ENCODE assay signal across 1 cellular context in genomic region chr17:81165246-81166032, GRCh38.
TF ChIP-seq lines count a peak whose summit lies in the region.

PVALEF (plus strand) TSS chr17:81165507; CDS start chr17:81181227, 15,720 bp downstream.

TF ChIP-seq in HEK293, 187 proteins besides CTCF, POLR2A, EP300 and RAD21 (continued from another document):
- TF ChIP-seq, protein P1, sequence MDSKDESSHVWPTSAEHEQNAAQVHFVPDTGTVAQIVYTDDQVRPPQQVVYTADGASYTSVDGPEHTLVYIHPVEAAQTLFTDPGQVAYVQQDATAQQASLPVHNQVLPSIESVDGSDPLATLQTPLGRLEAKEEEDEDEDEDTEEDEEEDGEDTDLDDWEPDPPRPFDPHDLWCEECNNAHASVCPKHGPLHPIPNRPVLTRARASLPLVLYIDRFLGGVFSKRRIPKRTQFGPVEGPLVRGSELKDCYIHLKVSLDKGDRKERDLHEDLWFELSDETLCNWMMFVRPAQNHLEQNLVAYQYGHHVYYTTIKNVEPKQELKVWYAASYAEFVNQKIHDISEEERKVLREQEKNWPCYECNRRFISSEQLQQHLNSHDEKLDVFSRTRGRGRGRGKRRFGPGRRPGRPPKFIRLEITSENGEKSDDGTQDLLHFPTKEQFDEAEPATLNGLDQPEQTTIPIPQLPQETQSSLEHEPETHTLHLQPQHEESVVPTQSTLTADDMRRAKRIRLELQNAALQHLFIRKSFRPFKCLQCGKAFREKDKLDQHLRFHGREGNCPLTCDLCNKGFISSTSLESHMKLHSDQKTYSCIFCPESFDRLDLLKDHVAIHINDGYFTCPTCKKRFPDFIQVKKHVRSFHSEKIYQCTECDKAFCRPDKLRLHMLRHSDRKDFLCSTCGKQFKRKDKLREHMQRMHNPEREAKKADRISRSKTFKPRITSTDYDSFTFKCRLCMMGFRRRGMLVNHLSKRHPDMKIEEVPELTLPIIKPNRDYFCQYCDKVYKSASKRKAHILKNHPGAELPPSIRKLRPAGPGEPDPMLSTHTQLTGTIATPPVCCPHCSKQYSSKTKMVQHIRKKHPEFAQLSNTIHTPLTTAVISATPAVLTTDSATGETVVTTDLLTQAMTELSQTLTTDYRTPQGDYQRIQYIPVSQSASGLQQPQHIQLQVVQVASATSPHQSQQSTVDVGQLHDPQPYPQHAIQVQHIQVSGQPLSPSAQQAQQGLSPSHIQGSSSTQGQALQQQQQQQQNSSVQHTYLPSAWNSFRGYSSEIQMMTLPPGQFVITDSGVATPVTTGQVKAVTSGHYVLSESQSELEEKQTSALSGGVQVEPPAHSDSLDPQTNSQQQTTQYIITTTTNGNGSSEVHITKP (tag by site-specific recombination; IDR thresholded peaks at IDR 0.05) = 0 out of 2 replicates have a peak, but pooled peaks have one; percentile 21
- TF ChIP-seq, protein P2, sequence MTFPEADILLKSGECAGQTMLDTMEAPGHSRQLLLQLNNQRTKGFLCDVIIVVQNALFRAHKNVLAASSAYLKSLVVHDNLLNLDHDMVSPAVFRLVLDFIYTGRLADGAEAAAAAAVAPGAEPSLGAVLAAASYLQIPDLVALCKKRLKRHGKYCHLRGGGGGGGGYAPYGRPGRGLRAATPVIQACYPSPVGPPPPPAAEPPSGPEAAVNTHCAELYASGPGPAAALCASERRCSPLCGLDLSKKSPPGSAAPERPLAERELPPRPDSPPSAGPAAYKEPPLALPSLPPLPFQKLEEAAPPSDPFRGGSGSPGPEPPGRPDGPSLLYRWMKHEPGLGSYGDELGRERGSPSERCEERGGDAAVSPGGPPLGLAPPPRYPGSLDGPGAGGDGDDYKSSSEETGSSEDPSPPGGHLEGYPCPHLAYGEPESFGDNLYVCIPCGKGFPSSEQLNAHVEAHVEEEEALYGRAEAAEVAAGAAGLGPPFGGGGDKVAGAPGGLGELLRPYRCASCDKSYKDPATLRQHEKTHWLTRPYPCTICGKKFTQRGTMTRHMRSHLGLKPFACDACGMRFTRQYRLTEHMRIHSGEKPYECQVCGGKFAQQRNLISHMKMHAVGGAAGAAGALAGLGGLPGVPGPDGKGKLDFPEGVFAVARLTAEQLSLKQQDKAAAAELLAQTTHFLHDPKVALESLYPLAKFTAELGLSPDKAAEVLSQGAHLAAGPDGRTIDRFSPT (tag by site-specific recombination; IDR thresholded peaks at IDR 0.05) = 0 out of 2 replicates have a peak, but pooled peaks have one; percentile 30
- no peak for TF ChIP-seq ZFP41 (tag by site-specific recombination; IDR thresholded peaks at IDR 0.05; ENCODE audit: borderline replicate concordance)
- no peak for TF ChIP-seq ZNF596 (tag by site-specific recombination; IDR thresholded peaks at IDR 0.05)
- TF ChIP-seq ZNF335 (tag by site-specific recombination; conservative IDR thresholded peaks at IDR 0.05) = peak; percentile 51
- peak; percentile 59; the same call in 1 of the 2 replicates for TF ChIP-seq PATZ1 (tag by site-specific recombination; IDR thresholded peaks at IDR 0.05)
- TF ChIP-seq GLIS1 (tag by site-specific recombination; IDR thresholded peaks at IDR 0.05) = peak; percentile 61; the same call in 1 of the 2 replicates
- TF ChIP-seq ZNF76 (tag by site-specific recombination; IDR thresholded peaks at IDR 0.05; ENCODE audit: borderline replicate concordance, low read depth) = peak; percentile 17; the same call in 1 of the 2 replicates
- TF ChIP-seq ZFP69B (tag by site-specific recombination; IDR thresholded peaks at IDR 0.05) = peak; percentile 75; the same call in 1 of the 2 replicates
- TF ChIP-seq GLI2 (tag by site-specific recombination; IDR thresholded peaks at IDR 0.05; ENCODE audit: borderline replicate concordance, low read depth) = no peak
- TF ChIP-seq ZNF639 (tag by site-specific recombination; IDR thresholded peaks at IDR 0.05) = no peak
- TF ChIP-seq KLF9 (tag by site-specific recombination; IDR thresholded peaks at IDR 0.05; ENCODE audit: low read depth) = 0 out of 2 replicates have a peak, but pooled peaks have one; percentile 12
- peak; percentile 27; the same call in 1 of the 2 replicates for TF ChIP-seq ZNF341 (tag by site-specific recombination; IDR thresholded peaks at IDR 0.05; ENCODE audit: low read depth)
- peak; percentile 52 for TF ChIP-seq ZBTB8A (tag by site-specific recombination; IDR thresholded peaks at IDR 0.05)
- TF ChIP-seq ZNF785 (tag by site-specific recombination; IDR thresholded peaks at IDR 0.05) = no peak
- no peak for TF ChIP-seq ZNF132 (tag by site-specific recombination; IDR thresholded peaks at IDR 0.05; ENCODE audit: borderline replicate concordance)
- TF ChIP-seq ZBTB10 (tag by site-specific recombination; IDR thresholded peaks at IDR 0.05) = peak; percentile 67; the same call in 1 of the 2 replicates
- no peak for TF ChIP-seq GFI1B (tag by site-specific recombination; IDR thresholded peaks at IDR 0.05)
- no peak for TF ChIP-seq ZNF10 (tag by site-specific recombination; IDR thresholded peaks at IDR 0.05)
- no peak for TF ChIP-seq ZNF48 (tag by site-specific recombination; IDR thresholded peaks at IDR 0.05)
- TF ChIP-seq SP7 (tag by site-specific recombination; IDR thresholded peaks at IDR 0.05) = 0 out of 2 replicates have a peak, but pooled peaks have one; percentile 14
- TF ChIP-seq ZNF398 (tag by site-specific recombination; IDR thresholded peaks at IDR 0.05) = 0 out of 2 replicates have a peak, but pooled peaks have one; percentile 20
- TF ChIP-seq ZBTB17 (tag by site-specific recombination; IDR thresholded peaks at IDR 0.05) = 0 out of 2 replicates have a peak, but pooled peaks have one; percentile 30
- TF ChIP-seq ZBTB48 (tag by site-specific recombination; IDR thresholded peaks at IDR 0.05) = peak; percentile 69; the same call in 1 of the 2 replicates
- TF ChIP-seq ZFHX2 (tag by site-specific recombination; conservative IDR thresholded peaks at IDR 0.05) = peak; percentile 62
- TF ChIP-seq ZNF521 (tag by site-specific recombination; IDR thresholded peaks at IDR 0.05) = no peak
- TF ChIP-seq ZNF2 (tag by site-specific recombination; IDR thresholded peaks at IDR 0.05) = peak; percentile 48; the same call in 1 of the 2 replicates
- no peak for TF ChIP-seq ZNF623 (tag by site-specific recombination; IDR thresholded peaks at IDR 0.05)
- TF ChIP-seq ZBTB20 (tag by site-specific recombination; IDR thresholded peaks at IDR 0.05) = peak; percentile 87
- TF ChIP-seq, protein P3, sequence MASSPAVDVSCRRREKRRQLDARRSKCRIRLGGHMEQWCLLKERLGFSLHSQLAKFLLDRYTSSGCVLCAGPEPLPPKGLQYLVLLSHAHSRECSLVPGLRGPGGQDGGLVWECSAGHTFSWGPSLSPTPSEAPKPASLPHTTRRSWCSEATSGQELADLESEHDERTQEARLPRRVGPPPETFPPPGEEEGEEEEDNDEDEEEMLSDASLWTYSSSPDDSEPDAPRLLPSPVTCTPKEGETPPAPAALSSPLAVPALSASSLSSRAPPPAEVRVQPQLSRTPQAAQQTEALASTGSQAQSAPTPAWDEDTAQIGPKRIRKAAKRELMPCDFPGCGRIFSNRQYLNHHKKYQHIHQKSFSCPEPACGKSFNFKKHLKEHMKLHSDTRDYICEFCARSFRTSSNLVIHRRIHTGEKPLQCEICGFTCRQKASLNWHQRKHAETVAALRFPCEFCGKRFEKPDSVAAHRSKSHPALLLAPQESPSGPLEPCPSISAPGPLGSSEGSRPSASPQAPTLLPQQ (tag by site-specific recombination; IDR thresholded peaks at IDR 0.05) = peak; percentile 85
- peak; percentile 60 for TF ChIP-seq ZBTB26 (tag by site-specific recombination; optimal IDR thresholded peaks at IDR 0.05)
- 0 out of 2 replicates have a peak, but pooled peaks have one; percentile 20 for TF ChIP-seq ZNF777 (tag by site-specific recombination; IDR thresholded peaks at IDR 0.05; ENCODE audit: borderline replicate concordance)
- peak; percentile 21; the same call in 1 of the 2 replicates for TF ChIP-seq YY1 (tag by site-specific recombination; IDR thresholded peaks at IDR 0.05)
